9 cellular contexts compared by ENCODE assay signal in genomic region chr5:14185336-14186131, GRCh38. TPM values are rescaled to one million over a fixed set of nuclear protein-coding genes. Genes with fewer than 3 reads are reported as not detected.
DNase-seq lines count a peak whose midpoint lies in the region; ATAC-seq, FAIRE-seq and TF ChIP-seq lines count a peak whose summit lies in the region.
"Had no signal": no experiment of that assay in that cellular context is flagged by ENCODE, and none has a peak within 500 bp of the region (broad histone marks: within the 10 kb centered on the region; RNA-seq: fewer than 3 reads in every experiment).

No MANE protein-coding gene starts in this region.

- peak overlapping the region; percentile 76 for H2BK15ac ChIP-seq in mesenchymal stem cell (ENCODE audit: low read depth, poor library complexity, severe bottlenecking)

- H3K23ac ChIP-seq in mesenchymal stem cell (ENCODE audit: low read length in 2 of 2): peak overlapping the region in 1 of 2 experiments; percentile 46

- peak overlapping the region; percentile 50 to 80 for H3K14ac ChIP-seq in mesenchymal stem cell (ENCODE audit: low read length in 2 of 2)

- TF ChIP-seq EP300 in A549 (IDR thresholded peaks at IDR 0.05): no peak

- ATAC-seq in A549 (peak; percentile 60 to 68), GM21528 (IDR thresholded peaks at IDR 0.05; ENCODE audit: low FRiP score, unreplicated experiment) (no peak), GM18868 (IDR thresholded peaks at IDR 0.05; ENCODE audit: unreplicated experiment) (no peak)
- ATAC-seq: CD8-positive, alpha-beta T cell had no signal

- H3K27me3 ChIP-seq in mesenchymal stem cell (ENCODE audit: control insufficient read depth in 1 of 2, insufficient read depth in 1 of 2, low read length in 2 of 2): no peaks in the 10 kb centered on the region

- POLR2A ChIA-PET in A549 (lab: Yijun Ruan, JAX): interaction anchor here (0.9 to 1.4 kb wide), 9 partner anchors 18 to 174 kb away, joined by 3 to 7 read pairs (median 5); partner anchors contain the start of gene TRIO

- no peak for TF ChIP-seq POLR2A in A549 (IDR thresholded peaks at IDR 0.05; ENCODE audit: low read length)

- peak; percentile 51 to 77 for DNase-seq in A549 (ENCODE audit: low read depth in 1 of 2, low spot score in 1 of 2)
- peak; percentile 59 to 70 for DNase-seq in NCI-H187 (lab: John Stamatoyannopoulos, UW)
- DNase-seq in coronary artery (ENCODE audit: low spot score): no peak
- DNase-seq in mesenchymal stem cell: peak; percentile 86
- DNase-seq in HuH-7.5 (ENCODE audit: low spot score): no peak
- DNase-seq in SK-N-DZ (ENCODE audit: low spot score): no peak
- DNase-seq: CD8-positive, alpha-beta T cell had no signal

- no peak for TF ChIP-seq RAD21 in A549 (conservative IDR thresholded peaks at IDR 0.05 in 1 of 2, IDR thresholded peaks at IDR 0.05 in 1 of 2)

- WGBS in A549 (ENCODE audit: missing lambda C conversion rate): 5% methylated on average over 7 of the region's 7 CpGs
- WGBS in mesenchymal stem cell: 40% methylated on average over 7 of the region's 7 CpGs

- H2AFZ ChIP-seq in mesenchymal stem cell (ENCODE audit: low read depth, low read length): no peak overlapping the region

- TF ChIP-seq CTCF in A549 (IDR thresholded peaks at IDR 0.05) (no peak), coronary artery (IDR thresholded peaks at IDR 0.05) (no peak)

- no peaks in the 10 kb centered on the region for H3K36me3 ChIP-seq in mesenchymal stem cell (ENCODE audit: control insufficient read depth in 1 of 2, insufficient read depth in 2 of 2, low read depth in 1 of 2, low read length in 2 of 2)

- no peak for FAIRE-seq in A549 (lab: Jason Lieb, UNC)

- H3K4ac ChIP-seq in mesenchymal stem cell (ENCODE audit: low read depth in 1 of 2, low read length in 2 of 2): peak overlapping the region; percentile 8 to 46

- peak overlapping the region; percentile 84 for H3K9ac ChIP-seq in mesenchymal stem cell (ENCODE audit: low read length)

- H2BK12ac ChIP-seq in mesenchymal stem cell (ENCODE audit: low read length in 2 of 2): peak overlapping the region; percentile 46 to 99

- H3K79me1 ChIP-seq in mesenchymal stem cell (replicated peaks; ENCODE audit: low read length, poor library complexity, severe bottlenecking): no peaks in the 10 kb centered on the region

- peak overlapping the region; percentile 71 for H2BK5ac ChIP-seq in mesenchymal stem cell (ENCODE audit: low read depth, low read length, poor library complexity, severe bottlenecking)

- H3K18ac ChIP-seq in mesenchymal stem cell (ENCODE audit: low read depth in 1 of 2, low read length in 2 of 2): peak overlapping the region; percentile 85 to 88

- H3K9me3 ChIP-seq in A549 (no peaks in the 10 kb centered on the region), mesenchymal stem cell (ENCODE audit: control insufficient read depth, low read length) (no peaks in the 10 kb centered on the region)

- peak overlapping the region; percentile 17; the same call in 1 of the 3 replicates for H3K4me3 ChIP-seq in A549
- H3K4me3 ChIP-seq in coronary artery: peak overlapping the region; percentile 40
- H3K4me3 ChIP-seq in mesenchymal stem cell (ENCODE audit: insufficient read depth in 1 of 2, low read depth in 1 of 2, low read length in 2 of 2): peak overlapping the region in 1 of 2 experiments; percentile 64

- H3K4me1 ChIP-seq in A549 (peaks cover 95% of the 10 kb centered on the region), mesenchymal stem cell (ENCODE audit: control insufficient read depth, insufficient read depth, low read depth, low read length) (peaks cover 33% of the 10 kb centered on the region)

- peak overlapping the region; percentile 93 for H2BK120ac ChIP-seq in mesenchymal stem cell (ENCODE audit: low read depth, low read length)

- peak overlapping the region; percentile 93 for H4K91ac ChIP-seq in mesenchymal stem cell (ENCODE audit: low read length)

- CTCF ChIA-PET in A549 (lab: Yijun Ruan, JAX): interaction anchor here (0.7 to 1.7 kb wide), 6 partner anchors 10 to 85 kb away, joined by 3 to 10 read pairs (median 3); no protein-coding TSS in a partner anchor

- H3K27ac ChIP-seq in A549: peak overlapping the region; percentile 79 to 92
- peak overlapping the region; percentile 92 to 96 for H3K27ac ChIP-seq in coronary artery
- H3K27ac ChIP-seq in mesenchymal stem cell (ENCODE audit: low read length, poor library complexity, severe bottlenecking): peak overlapping the region; percentile 84

- H3K4me2 ChIP-seq in A549 (peak overlapping the region; percentile 86), mesenchymal stem cell (ENCODE audit: low read length, poor library complexity, severe bottlenecking) (peak overlapping the region; percentile 3)

- H2AK5ac ChIP-seq in mesenchymal stem cell (ENCODE audit: low read length, severe bottlenecking): peak overlapping the region; percentile 92

- H4K8ac ChIP-seq in mesenchymal stem cell (ENCODE audit: low read length): peak overlapping the region; percentile 92

TF ChIP-seq in A549, 52 proteins besides CTCF, POLR2A, EP300 and RAD21 (continues in another document):
- TF ChIP-seq JUN (IDR thresholded peaks at IDR 0.05): 0 out of 5 replicates have a peak, but pooled peaks of 1 of the 2 experiments have one; percentile 34
- no peak for TF ChIP-seq ZFP36 (IDR thresholded peaks at IDR 0.05; ENCODE audit: borderline replicate concordance, partially characterized antibody)
- no peak for TF ChIP-seq SREBF2 (IDR thresholded peaks at IDR 0.05)
- no peak for TF ChIP-seq POLR2AphosphoS2 (conservative IDR thresholded peaks at IDR 0.05; ENCODE audit: low read length)
- 0 out of 2 replicates have a peak, but pooled peaks have one; percentile 17 for TF ChIP-seq MAX (IDR thresholded peaks at IDR 0.05)
- TF ChIP-seq MYC (IDR thresholded peaks at IDR 0.05; ENCODE audit: borderline replicate concordance, low read length): no peak
- no peak for TF ChIP-seq NR3C1 (IDR thresholded peaks at IDR 0.05)
- TF ChIP-seq HEYL (CRISPR knock-in tag; IDR thresholded peaks at IDR 0.05): no peak
- TF ChIP-seq USF2 (IDR thresholded peaks at IDR 0.05): no peak
- TF ChIP-seq FOSL2 (IDR thresholded peaks at IDR 0.05): peak; percentile 11; the same call in 1 of the 2 replicates
- peak; percentile 57 for TF ChIP-seq FOSL2 (CRISPR knock-in tag; IDR thresholded peaks at IDR 0.05)
- TF ChIP-seq PHF8 (IDR thresholded peaks at IDR 0.05; ENCODE audit: borderline replicate concordance, low read depth): no peak
- TF ChIP-seq ZC3H11A (IDR thresholded peaks at IDR 0.05): no peak
- no peak for TF ChIP-seq TP53 (CRISPR knock-in tag; IDR thresholded peaks at IDR 0.05)
- TF ChIP-seq HOXA7 (CRISPR knock-in tag; IDR thresholded peaks at IDR 0.05): no peak
- TF ChIP-seq ESRRA (IDR thresholded peaks at IDR 0.05; ENCODE audit: borderline replicate concordance, low read length): no peak
- no peak for TF ChIP-seq FOXS1 (CRISPR knock-in tag; IDR thresholded peaks at IDR 0.05)
- TF ChIP-seq FOSB (CRISPR knock-in tag; IDR thresholded peaks at IDR 0.05): no peak
- no peak for TF ChIP-seq EHMT2 (IDR thresholded peaks at IDR 0.05; ENCODE audit: low read depth)
- TF ChIP-seq HES2 (IDR thresholded peaks at IDR 0.05): no peak
- no peak for TF ChIP-seq CHD4 (IDR thresholded peaks at IDR 0.05; ENCODE audit: borderline replicate concordance)
- no peak for TF ChIP-seq KDM1A (IDR thresholded peaks at IDR 0.05; ENCODE audit: low read depth)
- no peak for TF ChIP-seq ZNF302 (CRISPR knock-in tag; IDR thresholded peaks at IDR 0.05)
- no peak for TF ChIP-seq RNF2 (IDR thresholded peaks at IDR 0.05; ENCODE audit: borderline replicate concordance, low read depth)
- TF ChIP-seq RARB (CRISPR knock-in tag; IDR thresholded peaks at IDR 0.05): no peak
- TF ChIP-seq NPAS2 (CRISPR knock-in tag; IDR thresholded peaks at IDR 0.05; ENCODE audit: borderline replicate concordance): no peak
- TF ChIP-seq MAFK (IDR thresholded peaks at IDR 0.05; ENCODE audit: partially characterized antibody): no peak
- no peak for TF ChIP-seq RCOR1 (IDR thresholded peaks at IDR 0.05; ENCODE audit: low read depth, low read length)
- no peak for TF ChIP-seq TFCP2L1 (CRISPR knock-in tag; IDR thresholded peaks at IDR 0.05)
- TF ChIP-seq HDAC2 (IDR thresholded peaks at IDR 0.05): no peak
- TF ChIP-seq E2F6 (IDR thresholded peaks at IDR 0.05; ENCODE audit: borderline replicate concordance, low read depth): no peak

RNA-seq across cellular contexts. Expression of gene TRIO, which starts 42.4 kb away (rescaled TPM):
- polyA plus RNA-seq in A549 (2011; rRNA removed) (79.0 and 91.2 TPM in 2 replicates), A549 (2017; fragmentation: RNase III; extraction: RNeasy Plus Mini Kit Qiagen cat#74134 plus additional on column Dnase treatment) (47.5 to 57.9 TPM (median 48.1 TPM) in 3 replicates)
- 63.7 and 64.8 TPM in 2 replicates for polyA plus RNA-seq in A549 (2012; cell fraction: cytosol; rRNA removed)
- 217 and 257 TPM in 2 replicates for polyA plus RNA-seq in A549 (2012; cell fraction: nucleus; rRNA removed)
- 263 and 307 TPM in 2 replicates for polyA minus RNA-seq in A549 (2011; rRNA and poly(A)+ RNA removed)
- polyA plus RNA-seq in mesenchymal stem cell (2013, experiment 1 of 2): 39.8 TPM
- polyA plus RNA-seq in mesenchymal stem cell (2013, experiment 2 of 2): 39.0 TPM
- 28.7 and 32.3 TPM in 2 replicates for polyA plus RNA-seq in SK-N-DZ (2014; cell fraction: cytosol; rRNA removed)
- polyA plus RNA-seq in SK-N-DZ (2014; cell fraction: nucleus; rRNA removed): 56.3 and 115 TPM in 2 replicates

Comparison
In these comparisons a context has a peak if more than half of its experiments do, and no peak if none do; other contexts are left out.
1. ATAC-seq: peak in A549 (2 of 2); none in GM21528 (single experiment) and GM18868 (single experiment).
2. DNase-seq: peak in A549 (2 of 2), NCI-H187 (2 of 2) and mesenchymal stem cell (single experiment); none in coronary artery (single experiment), HuH-7.5 (single experiment) and SK-N-DZ (single experiment).
3. Peak in every context shown above with its lines, with median percentiles within 50 percentile points of each other: H3K27ac ChIP-seq.